8 cellular contexts compared by ENCODE assay signal in the genomic region with DNA sequence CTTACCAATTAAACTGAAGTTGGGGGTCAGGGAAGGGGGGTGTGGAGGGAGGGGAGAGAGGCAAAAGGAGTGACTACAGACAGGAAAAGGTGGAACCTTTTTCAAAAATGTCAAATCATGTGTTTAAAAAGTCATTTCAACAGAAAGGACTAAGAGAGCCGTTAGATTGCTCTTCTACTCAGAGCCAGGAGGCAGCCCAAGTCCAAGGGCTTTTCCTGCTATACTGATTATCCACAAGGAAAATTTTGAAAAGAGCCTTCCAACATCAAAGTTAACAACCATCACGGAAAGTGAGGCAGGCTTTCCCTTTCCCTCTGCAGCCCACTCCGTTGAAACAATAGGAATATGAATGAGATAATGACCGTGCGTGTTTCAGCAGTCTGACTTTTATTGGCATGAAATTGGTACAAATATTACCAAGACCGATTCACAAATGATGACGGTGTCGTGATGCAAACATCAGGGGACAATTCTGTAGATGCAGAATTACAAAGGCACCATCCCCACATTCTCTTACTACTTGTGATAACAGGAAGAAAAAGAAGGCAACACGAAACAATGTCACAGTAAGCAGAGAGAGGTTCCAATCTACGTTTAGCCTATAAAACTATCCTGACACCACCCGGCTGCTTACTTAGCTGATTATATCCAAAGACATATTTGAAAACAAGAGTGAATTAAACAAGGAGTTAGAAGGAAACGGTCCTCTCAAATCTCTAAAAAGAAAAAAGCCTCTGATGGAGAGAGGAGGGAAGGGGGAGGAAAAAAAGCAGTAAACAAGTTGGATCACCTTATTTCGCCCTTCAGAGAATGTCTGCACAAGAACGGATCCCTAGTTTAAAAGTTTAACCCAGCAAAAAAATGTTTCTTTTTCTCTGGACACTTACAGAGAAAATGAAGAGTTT.
DNase-seq lines count a peak whose midpoint lies in the region; FAIRE-seq and TF ChIP-seq lines count a peak whose summit lies in the region.

No MANE protein-coding gene starts in this region.

- no peak for TF ChIP-seq POLR2A in H54 (IDR thresholded peaks at IDR 0.05; ENCODE audit: low read depth, low read length)

- no peaks in the 10 kb centered on the region for H3K27me3 ChIP-seq in MG63

- DNase-seq in GF-D8 (lab: John Stamatoyannopoulos, UW) (peak; percentile 4), MG63 (no peak), hepatic stellate cell (ENCODE audit: low spot score) (peak; percentile 19), skeletal muscle cell (ENCODE audit: low read depth) (no peak), D341Med (ENCODE audit: low spot score) (no peak), cerebellar nuclear complex (lab: John Stamatoyannopoulos, UW) (no peak), H54 (ENCODE audit: insufficient read length, low spot score) (no peak)

- H3K4me3 ChIP-seq in MG63 (peak overlapping the region; percentile 56), skeletal muscle cell (ENCODE audit: low read depth, low read length) (peak overlapping the region; percentile 57)

- no peaks in the 10 kb centered on the region for H3K36me3 ChIP-seq in MG63

- no peak for FAIRE-seq in H54 (lab: Jason Lieb, UNC)

- H3K9me3 ChIP-seq in MG63, result no peaks in the 10 kb centered on the region

- 0% methylated on average over 14 of the region's 14 CpGs for WGBS in adipose tissue, 3 donors

- H3K27ac ChIP-seq in adipose tissue (ENCODE audit: low read depth, low read length), result peak overlapping the region; percentile 60

Comparison
In these comparisons a context has a peak if more than half of its experiments do, and no peak if none do; other contexts are left out.
1. DNase-seq: peak in GF-D8 (single experiment) and hepatic stellate cell (single experiment); none in MG63 (single experiment), skeletal muscle cell (single experiment), D341Med (single experiment), cerebellar nuclear complex (0 of 2) and H54 (single experiment).